Comparison of ENCODE assay signal across 8 cellular contexts in the genomic region with DNA sequence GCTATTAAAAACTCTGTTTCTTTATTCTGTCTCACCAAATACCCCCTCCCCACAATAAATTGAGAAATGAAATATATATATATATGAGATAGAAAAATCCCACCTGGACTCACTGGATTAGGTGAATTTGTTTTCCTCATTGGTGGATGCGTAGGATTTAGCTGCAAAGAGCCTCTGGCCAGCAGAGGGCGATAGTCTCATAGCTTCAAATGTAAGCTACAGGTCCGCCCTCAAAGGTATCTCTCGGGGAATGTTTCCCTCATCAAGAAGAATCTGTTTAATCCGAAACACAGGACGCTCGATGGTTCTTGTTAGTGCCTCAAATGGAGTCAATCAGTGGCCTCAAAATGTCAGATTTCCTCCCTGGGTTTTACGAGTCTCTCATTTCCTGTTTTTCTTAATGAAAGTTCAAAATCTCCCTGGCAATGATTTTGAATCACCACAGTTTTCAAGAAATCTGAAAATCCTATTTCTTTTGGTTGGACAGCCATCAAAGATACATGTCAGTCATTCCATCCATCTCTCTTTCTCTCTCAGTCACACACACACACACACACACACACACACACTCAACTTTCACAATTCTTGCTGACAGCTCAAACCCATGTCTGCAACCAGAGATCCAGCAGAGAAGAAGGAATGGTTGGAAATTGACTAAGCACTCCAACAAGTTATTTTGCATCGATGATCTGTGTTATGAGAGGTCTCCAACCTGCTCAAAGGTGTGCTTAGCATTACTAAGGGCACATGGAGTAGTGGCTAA. TPM values are rescaled to one million over a fixed set of nuclear protein-coding genes. Genes with fewer than 3 reads are reported as not detected.
DNase-seq lines count a peak whose midpoint lies in the region; ATAC-seq lines count a peak whose summit lies in the region.

No MANE protein-coding gene starts in this region.

- H3K4me1 Mint-ChIP-seq in activated naive CD8-positive, alpha-beta T cell treated with anti-CD3 and anti-CD28 coated beads, Interleukin-2, amount 10 ng/mL, durations not matched to agents 7 days and 5 days, result peaks cover 6% of the 10 kb centered on the region

- peaks cover 41% of the 10 kb centered on the region for H3K27me3 Mint-ChIP-seq in activated naive CD8-positive, alpha-beta T cell treated with anti-CD3 and anti-CD28 coated beads, Interleukin-2, amount 10 ng/mL, durations not matched to agents 7 days and 5 days

- H3K27ac Mint-ChIP-seq in activated naive CD8-positive, alpha-beta T cell treated with anti-CD3 and anti-CD28 coated beads, Interleukin-2, amount 10 ng/mL, durations not matched to agents 7 days and 5 days, result no peak overlapping the region

- POLR2A ChIA-PET in activated naive CD8-positive, alpha-beta T cell treated with anti-CD3 and anti-CD28 coated beads, Interleukin-2, amount 10 ng/mL, durations not matched to agents 7 days and 5 days (lab: Charles Lee), result no interaction called here

- H3K4me3 Mint-ChIP-seq in activated naive CD8-positive, alpha-beta T cell treated with anti-CD3 and anti-CD28 coated beads, Interleukin-2, amount 10 ng/mL, durations not matched to agents 7 days and 5 days, result peak overlapping the region; percentile 60

- H3K36me3 Mint-ChIP-seq in activated naive CD8-positive, alpha-beta T cell treated with anti-CD3 and anti-CD28 coated beads, Interleukin-2, amount 10 ng/mL, durations not matched to agents 7 days and 5 days, result no peaks in the 10 kb centered on the region

- peak; percentile 55 for DNase-seq in SIG-M5 treated with dmso at 0.1 percent for 504 hours (lab: John Stamatoyannopoulos, UW; ENCODE audit: unreplicated experiment)
- DNase-seq in SIG-M5 (lab: John Stamatoyannopoulos, UW), result no peak
- DNase-seq in NAMALWA (ENCODE audit: low spot score), result peak; percentile 76
- DNase-seq in SW480 (ENCODE audit: low spot score), result peak; percentile 81
- DNase-seq in activated naive CD8-positive, alpha-beta T cell treated with anti-CD3 and anti-CD28 coated beads, Interleukin-2, amount 10 ng/mL, durations not matched to agents 7 days and 5 days, result peak; percentile 59
- DNase-seq in left cardiac atrium, result peak; percentile 82
- DNase-seq in sciatic nerve (ENCODE audit: low spot score), result peak; percentile 87

- peak; percentile 66 for ATAC-seq in activated naive CD8-positive, alpha-beta T cell treated with anti-CD3 and anti-CD28 coated beads, Interleukin-2, amount 10 ng/mL, durations not matched to agents 7 days and 5 days (ENCODE audit: low read depth)
- ATAC-seq in left cardiac atrium (peak in 1 of 2 donors; percentile 60), sciatic nerve (peak; percentile 62), HG03097 (IDR thresholded peaks at IDR 0.05; ENCODE audit: low FRiP score, unreplicated experiment) (no peak)

- H3K9me3 Mint-ChIP-seq in activated naive CD8-positive, alpha-beta T cell treated with anti-CD3 and anti-CD28 coated beads, Interleukin-2, amount 10 ng/mL, durations not matched to agents 7 days and 5 days, result no peaks in the 10 kb centered on the region

- intact Hi-C loops in left cardiac atrium (cut with DNase I), result loop anchor here (5.0 to 10.0 kb wide), 2 partner anchors 55 to 367 kb away; no protein-coding TSS in a partner anchor
- intact Hi-C loops in sciatic nerve (cut with DNase I), result no loop called here

RNA-seq across cellular contexts. Expression of a gene that starts 13.9 kb away (rescaled TPM):
- not detected for total RNA-seq in activated naive CD8-positive, alpha-beta T cell treated with anti-CD3 and anti-CD28 coated beads, Interleukin-2, amount 10 ng/mL, durations not matched to agents 7 days and 5 days
- under 1 TPM in 1 of 2 donors, not detected in 1; 0.31 TPM for total RNA-seq in left cardiac atrium
- 0.18 TPM for total RNA-seq in sciatic nerve
